1 cellular context compared by ENCODE assay signal in the genomic region with DNA sequence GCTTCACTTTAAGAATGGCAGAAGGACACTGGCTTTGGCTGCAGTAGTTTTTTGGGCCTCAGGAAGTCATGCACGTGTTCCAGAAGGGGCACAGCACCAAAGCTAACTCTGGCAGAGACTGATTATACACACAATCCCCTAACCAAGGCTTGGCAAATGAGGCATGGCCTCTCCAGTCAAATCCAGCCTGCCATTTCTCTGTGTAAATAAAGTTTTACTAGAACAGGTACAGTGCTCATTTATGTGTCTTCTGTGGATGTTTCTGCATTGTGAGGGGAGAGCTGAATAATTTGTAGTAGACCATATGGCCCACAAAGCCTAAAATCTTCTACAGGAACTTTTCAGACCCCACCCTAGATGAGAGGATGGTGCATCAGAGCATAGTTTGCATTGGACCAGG.
TF ChIP-seq lines count a peak whose summit lies in the region.

No MANE protein-coding gene starts in this region.

TF ChIP-seq in K562, 482 proteins besides CTCF, POLR2A, EP300 and RAD21:
- no peak for TF ChIP-seq WHSC1 (IDR thresholded peaks at IDR 0.05; ENCODE audit: low read length)
- TF ChIP-seq, protein P1, sequence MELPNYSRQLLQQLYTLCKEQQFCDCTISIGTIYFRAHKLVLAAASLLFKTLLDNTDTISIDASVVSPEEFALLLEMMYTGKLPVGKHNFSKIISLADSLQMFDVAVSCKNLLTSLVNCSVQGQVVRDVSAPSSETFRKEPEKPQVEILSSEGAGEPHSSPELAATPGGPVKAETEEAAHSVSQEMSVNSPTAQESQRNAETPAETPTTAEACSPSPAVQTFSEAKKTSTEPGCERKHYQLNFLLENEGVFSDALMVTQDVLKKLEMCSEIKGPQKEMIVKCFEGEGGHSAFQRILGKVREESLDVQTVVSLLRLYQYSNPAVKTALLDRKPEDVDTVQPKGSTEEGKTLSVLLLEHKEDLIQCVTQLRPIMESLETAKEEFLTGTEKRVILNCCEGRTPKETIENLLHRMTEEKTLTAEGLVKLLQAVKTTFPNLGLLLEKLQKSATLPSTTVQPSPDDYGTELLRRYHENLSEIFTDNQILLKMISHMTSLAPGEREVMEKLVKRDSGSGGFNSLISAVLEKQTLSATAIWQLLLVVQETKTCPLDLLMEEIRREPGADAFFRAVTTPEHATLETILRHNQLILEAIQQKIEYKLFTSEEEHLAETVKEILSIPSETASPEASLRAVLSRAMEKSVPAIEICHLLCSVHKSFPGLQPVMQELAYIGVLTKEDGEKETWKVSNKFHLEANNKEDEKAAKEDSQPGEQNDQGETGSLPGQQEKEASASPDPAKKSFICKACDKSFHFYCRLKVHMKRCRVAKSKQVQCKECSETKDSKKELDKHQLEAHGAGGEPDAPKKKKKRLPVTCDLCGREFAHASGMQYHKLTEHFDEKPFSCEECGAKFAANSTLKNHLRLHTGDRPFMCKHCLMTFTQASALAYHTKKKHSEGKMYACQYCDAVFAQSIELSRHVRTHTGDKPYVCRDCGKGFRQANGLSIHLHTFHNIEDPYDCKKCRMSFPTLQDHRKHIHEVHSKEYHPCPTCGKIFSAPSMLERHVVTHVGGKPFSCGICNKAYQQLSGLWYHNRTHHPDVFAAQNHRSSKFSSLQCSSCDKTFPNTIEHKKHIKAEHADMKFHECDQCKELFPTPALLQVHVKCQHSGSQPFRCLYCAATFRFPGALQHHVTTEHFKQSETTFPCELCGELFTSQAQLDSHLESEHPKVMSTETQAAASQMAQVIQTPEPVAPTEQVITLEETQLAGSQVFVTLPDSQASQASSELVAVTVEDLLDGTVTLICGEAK (IDR thresholded peaks at IDR 0.05) = peak; percentile 86
- TF ChIP-seq, protein P1 (CRISPR knock-in tag; IDR thresholded peaks at IDR 0.05) = 0 out of 2 replicates have a peak, but pooled peaks have one; percentile 39
